Comparison of ENCODE assay signal across 9 cellular contexts in genomic region chr15:44550256-44550655, GRCh38. TPM values are rescaled to one million over a fixed set of nuclear protein-coding genes. Genes with fewer than 3 reads are reported as not detected.
DNase-seq lines count a peak whose midpoint lies in the region; ATAC-seq and TF ChIP-seq lines count a peak whose summit lies in the region.
"Had no signal": no experiment of that assay in that cellular context is flagged by ENCODE, and none has a peak within 500 bp of the region (broad histone marks: within the 10 kb centered on the region; RNA-seq: fewer than 3 reads in every experiment).

No MANE protein-coding gene starts in this region.

- intact Hi-C loops in heart right ventricle (cut with DNase I) = no loop called here
- intact Hi-C loops in Right ventricle myocardium superior (cut with DNase I) = no loop called here
- intact Hi-C loops in ascending aorta (cut with DNase I) = no loop called here

- H3K27ac ChIP-seq in heart right ventricle (no peak overlapping the region), SU-DHL-6 (ENCODE audit: low read depth, low read length) (no peak overlapping the region), foreskin keratinocyte (no peak overlapping the region), ascending aorta (no peak overlapping the region)

- H3K27ac Mint-ChIP-seq in type B pancreatic cell = no peak overlapping the region

- H3K4me2 ChIP-seq in SU-DHL-6 (ENCODE audit: low read depth, low read length, poor library complexity, severe bottlenecking) = no peak overlapping the region

- H3K79me2 ChIP-seq in SU-DHL-6 (ENCODE audit: insufficient read depth, low read length) = peaks cover 57% of the 10 kb centered on the region

- DNase-seq in heart right ventricle = no peak
- no peak for DNase-seq in Right ventricle myocardium superior
- DNase-seq in foreskin keratinocyte = no peak
- no peak for DNase-seq in type B pancreatic cell (ENCODE audit: extremely low spot score, unreplicated experiment)
- no peak for DNase-seq in ascending aorta (ENCODE audit: low spot score in 2 of 2)
- no peak for DNase-seq in medulla oblongata (ENCODE audit: extremely low spot score)
- DNase-seq: effector CD8-positive, alpha-beta T cell had no signal

- peaks cover 0 to 61% (median 22%) of the 10 kb centered on the region in 9 donors for H3K36me3 ChIP-seq in heart right ventricle
- H3K36me3 ChIP-seq in SU-DHL-6 (ENCODE audit: low read length) = peaks cover 22% of the 10 kb centered on the region
- peaks cover 26 to 39% of the 10 kb centered on the region in 2 donors for H3K36me3 ChIP-seq in ascending aorta

- H4K20me1 ChIP-seq in SU-DHL-6 (ENCODE audit: low read depth, low read length) = peaks cover 8% of the 10 kb centered on the region; the same call in 1 of the 2 replicates

- 33 to 34% methylated on average over 3 of the region's 3 CpGs for WGBS in heart right ventricle, 2 donors

- H3K4me1 ChIP-seq in heart right ventricle (peaks cover 0 to 44% (median 26%) of the 10 kb centered on the region in 9 donors), foreskin keratinocyte (no peaks in the 10 kb centered on the region), ascending aorta (peaks cover 0 to 5% of the 10 kb centered on the region in 2 donors)

- peaks cover 15% of the 10 kb centered on the region for H3K36me3 Mint-ChIP-seq in type B pancreatic cell

- no peaks in the 10 kb centered on the region for H3K9me3 ChIP-seq in heart right ventricle
- no peaks in the 10 kb centered on the region for H3K9me3 ChIP-seq in SU-DHL-6 (ENCODE audit: insufficient read depth, low read length)
- no peaks in the 10 kb centered on the region for H3K9me3 ChIP-seq in ascending aorta

- peaks cover 21% of the 10 kb centered on the region for H3F3A ChIP-seq in SU-DHL-6 (ENCODE audit: insufficient read depth)

- H3K9ac ChIP-seq in SU-DHL-6 (ENCODE audit: low read length) = no peak overlapping the region

- no peaks in the 10 kb centered on the region for H3K27me3 Mint-ChIP-seq in type B pancreatic cell

- H3K27me3 ChIP-seq in heart right ventricle (no peaks in the 10 kb centered on the region), SU-DHL-6 (ENCODE audit: low read length) (no peaks in the 10 kb centered on the region), foreskin keratinocyte (no peaks in the 10 kb centered on the region), ascending aorta (no peaks in the 10 kb centered on the region)

- no peaks in the 10 kb centered on the region for H3K9me3 Mint-ChIP-seq in type B pancreatic cell

- no peak overlapping the region for H3K4me3 ChIP-seq in heart right ventricle
- H3K4me3 ChIP-seq in SU-DHL-6 (ENCODE audit: insufficient read depth, low read length, poor library complexity, severe bottlenecking) = no peak overlapping the region
- H3K4me3 ChIP-seq in ascending aorta = no peak overlapping the region

- TF ChIP-seq CTCF in heart right ventricle (IDR thresholded peaks at IDR 0.05) (peak in 8 of 9 donors; percentile 11 to 52 (median 32)), SU-DHL-6 (IDR thresholded peaks at IDR 0.05; ENCODE audit: insufficient read depth, low read length, poor library complexity, severe bottlenecking) (peak; percentile 36), foreskin keratinocyte (conservative IDR thresholded peaks at IDR 0.05) (peak; percentile 55), type B pancreatic cell (conservative IDR thresholded peaks at IDR 0.05) (peak; percentile 69), ascending aorta (IDR thresholded peaks at IDR 0.05) (peak in 1 of 3 experiments; percentile 17)

- no peak overlapping the region for H2AFZ ChIP-seq in SU-DHL-6 (ENCODE audit: low read depth, low read length, severe bottlenecking)

- no peaks in the 10 kb centered on the region for H3K9me2 ChIP-seq in SU-DHL-6 (replicated peaks; ENCODE audit: insufficient read depth, low read length)

- ATAC-seq in heart right ventricle (no peak), Right ventricle myocardium superior (ENCODE audit: poor library complexity) (no peak), foreskin keratinocyte (peak; percentile 60), HG03025 (IDR thresholded peaks at IDR 0.05; ENCODE audit: low FRiP score, unreplicated experiment) (no peak)

- H3K4me1 Mint-ChIP-seq in type B pancreatic cell (ENCODE audit: unreplicated experiment) = no peaks in the 10 kb centered on the region

- no peak overlapping the region for H3K4me3 Mint-ChIP-seq in type B pancreatic cell

RNA-seq across cellular contexts. Expression of gene EIF3J, which starts 13.3 kb away (rescaled TPM):
- total RNA-seq in heart right ventricle (100 to 1,000 TPM in 1 of 10 donors, 10 to 100 TPM in 9; 64.5 to 105 (median 81.4) TPM), Right ventricle myocardium superior (92.7 TPM), foreskin keratinocyte (66.2 and 77.2 TPM in 2 replicates), type B pancreatic cell (ENCODE audit: low replicate concordance) (60.9 and 91.1 TPM in 2 replicates), ascending aorta (22.8 TPM)
- polyA plus RNA-seq in heart right ventricle (10 to 100 TPM; 30.4 to 86.6 TPM), foreskin keratinocyte (59.9 and 72.5 TPM in 2 replicates)
